Comparison of ENCODE assay signal across 5 cellular contexts in genomic region chr5:69583349-69583748, GRCh38. TPM values are rescaled to one million over a fixed set of nuclear protein-coding genes. Genes with fewer than 3 reads are reported as not detected.
DNase-seq lines count a peak whose midpoint lies in the region; ATAC-seq and TF ChIP-seq lines count a peak whose summit lies in the region.
"Not testable (repeated sequence)": the region's sequence is repeated elsewhere in the genome, so short reads cannot be mapped to it uniquely, and the experiment has no call there.

No MANE protein-coding gene starts in this region.

- not testable (repeated sequence) for H3K36me3 ChIP-seq in IMR-90 (ENCODE audit: control insufficient read depth, insufficient read depth, low read length); RWPE2 (ENCODE audit: low read depth)

- CTCF ChIA-PET in IMR-90 (lab: Yijun Ruan, JAX): not testable (repeated sequence)

- not testable (repeated sequence) for H4K91ac ChIP-seq in IMR-90 (ENCODE audit: insufficient read depth, low read depth, low read length)

- H2BK5ac ChIP-seq in IMR-90 (ENCODE audit: low read depth, low read length, poor library complexity, severe bottlenecking): not testable (repeated sequence)

- not testable (repeated sequence) for TF ChIP-seq RAD21 in IMR-90 (IDR thresholded peaks at IDR 0.05; ENCODE audit: low read length)

- POLR2A ChIA-PET in IMR-90 (lab: Charles Lee; ENCODE audit: unreplicated experiment): not testable (repeated sequence)

- not testable (repeated sequence) for H3K4me1 ChIP-seq in IMR-90 (ENCODE audit: control insufficient read depth, insufficient read depth, low read length); RWPE2 (ENCODE audit: insufficient read depth, poor library complexity, severe bottlenecking); foreskin keratinocyte

- H3K4me3 ChIP-seq in IMR-90 (ENCODE audit: insufficient read depth, low read depth, low read length); RWPE2 (ENCODE audit: severe bottlenecking): not testable (repeated sequence)

- dilution Hi-C loops in IMR-90 (cut with HindIII; ENCODE audit: low sequenced_read_pairs, unreplicated experiment): not testable (repeated sequence)

- H3K9ac ChIP-seq in IMR-90 (ENCODE audit: low read depth, low read length): not testable (repeated sequence)

- not testable (repeated sequence) for H2AK9ac ChIP-seq in IMR-90 (replicated peaks; ENCODE audit: low read depth, low read length, poor library complexity)

- ATAC-seq in IMR-90 (ENCODE audit: low read depth): peak; percentile 73
- peak; percentile 96 for ATAC-seq in RWPE2 (ENCODE audit: low read depth)
- ATAC-seq in esophagus mucosa: peak; percentile 75
- peak; percentile 94 for ATAC-seq in foreskin keratinocyte
- peak; percentile 79 for ATAC-seq in sciatic nerve

- H2BK15ac ChIP-seq in IMR-90 (ENCODE audit: low read depth, low read length): not testable (repeated sequence)

- H2BK20ac ChIP-seq in IMR-90 (ENCODE audit: low read depth, low read length): not testable (repeated sequence)

- DNase-seq in IMR-90; RWPE2 (ENCODE audit: low spot score); foreskin keratinocyte; sciatic nerve (ENCODE audit: low spot score): not testable (repeated sequence)

- in situ Hi-C loops in IMR-90 (cut with MboI; ENCODE audit: low sequenced_read_pairs): not testable (repeated sequence)

- TF ChIP-seq POLR2A in IMR-90 (IDR thresholded peaks at IDR 0.05; ENCODE audit: low read depth, low read length): not testable (repeated sequence)

- not testable (repeated sequence) for H4K5ac ChIP-seq in IMR-90 (ENCODE audit: low read depth, low read length)

- not testable (repeated sequence) for TF ChIP-seq CTCF in IMR-90 (conservative IDR thresholded peaks at IDR 0.05; ENCODE audit: low read depth, low read length); RWPE2 (IDR thresholded peaks at IDR 0.05; ENCODE audit: poor library complexity, severe bottlenecking); foreskin keratinocyte (conservative IDR thresholded peaks at IDR 0.05)

- H3K4me2 ChIP-seq in IMR-90 (ENCODE audit: low read depth, low read length): not testable (repeated sequence)

- not testable (repeated sequence) for H3K27ac ChIP-seq in IMR-90 (ENCODE audit: insufficient read depth, low read length); RWPE2 (ENCODE audit: poor library complexity, severe bottlenecking); foreskin keratinocyte

- not testable (repeated sequence) for H3K18ac ChIP-seq in IMR-90 (ENCODE audit: low read depth, low read length)

- H4K20me1 ChIP-seq in IMR-90 (ENCODE audit: insufficient read depth, low read length): not testable (repeated sequence)

- H3K27me3 ChIP-seq in IMR-90 (ENCODE audit: control insufficient read depth, insufficient read depth, low read length); RWPE2 (ENCODE audit: insufficient read depth, poor library complexity, severe bottlenecking); foreskin keratinocyte: not testable (repeated sequence)

- intact Hi-C loops in IMR-90 (cut with micrococcal nuclease); sciatic nerve (cut with DNase I): not testable (repeated sequence)

- H3K23ac ChIP-seq in IMR-90 (ENCODE audit: low read depth, low read length): not testable (repeated sequence)

- H3K4ac ChIP-seq in IMR-90 (ENCODE audit: low read depth, low read length): not testable (repeated sequence)

- not testable (repeated sequence) for H3K79me1 ChIP-seq in IMR-90 (ENCODE audit: low read depth in 1 of 2, low read length in 2 of 2)

- not testable (repeated sequence) for H3K9me1 ChIP-seq in IMR-90 (ENCODE audit: insufficient read depth, low read length)

- H3K9me3 ChIP-seq in IMR-90 (ENCODE audit: control insufficient read depth, insufficient read depth, low read length); RWPE2 (ENCODE audit: severe bottlenecking): not testable (repeated sequence)

- not testable (repeated sequence) for H2AK5ac ChIP-seq in IMR-90 (ENCODE audit: low read depth, low read length)

- not testable (repeated sequence) for BruUV-seq in IMR-90 (replicated peaks; lab: Mats Ljungman, UMichigan)

- WGBS in IMR-90 (ENCODE audit: extremely low coverage in 2 of 2, insufficient read length in 1 of 2), 2 experiments: no CpG with 5 or more reads among the region's 2 CpGs

- not testable (repeated sequence) for H3K14ac ChIP-seq in IMR-90 (replicated peaks; ENCODE audit: low read depth, low read length)

- not testable (repeated sequence) for H2BK120ac ChIP-seq in IMR-90 (ENCODE audit: low read depth, low read length)

- not testable (repeated sequence) for H4K8ac ChIP-seq in IMR-90 (ENCODE audit: low read depth in 2 of 2, low read length in 2 of 2)

- H2AFZ ChIP-seq in IMR-90 (replicated peaks; ENCODE audit: low read length, poor library complexity): not testable (repeated sequence)

- H3K56ac ChIP-seq in IMR-90 (ENCODE audit: extremely low read depth, insufficient read depth, low read length): not testable (repeated sequence)

RNA-seq across cellular contexts. Expression of gene GTF2H2C, which starts 23.4 kb away (rescaled TPM):
- 32.8 and 35.8 TPM in 2 replicates for total RNA-seq in IMR-90 (2012; rRNA removed)
- polyA plus RNA-seq in IMR-90 (2012; rRNA removed): 14.7 and 16.9 TPM in 2 replicates
- 4.0 and 6.1 TPM in 2 replicates for polyA plus RNA-seq in IMR-90 (2012; cell fraction: cytosol; rRNA removed)
- 3.4 and 21.7 TPM in 2 replicates for polyA plus RNA-seq in IMR-90 (2012; cell fraction: nucleus; rRNA removed; ENCODE audit: low replicate concordance)
- 12.9 TPM for total RNA-seq in esophagus mucosa
- 29.0 and 30.6 TPM in 2 replicates for total RNA-seq in foreskin keratinocyte
- polyA plus RNA-seq in foreskin keratinocyte: 13.8 and 15.4 TPM in 2 replicates
- total RNA-seq in sciatic nerve: 29.9 TPM
